In the genomic region with DNA sequence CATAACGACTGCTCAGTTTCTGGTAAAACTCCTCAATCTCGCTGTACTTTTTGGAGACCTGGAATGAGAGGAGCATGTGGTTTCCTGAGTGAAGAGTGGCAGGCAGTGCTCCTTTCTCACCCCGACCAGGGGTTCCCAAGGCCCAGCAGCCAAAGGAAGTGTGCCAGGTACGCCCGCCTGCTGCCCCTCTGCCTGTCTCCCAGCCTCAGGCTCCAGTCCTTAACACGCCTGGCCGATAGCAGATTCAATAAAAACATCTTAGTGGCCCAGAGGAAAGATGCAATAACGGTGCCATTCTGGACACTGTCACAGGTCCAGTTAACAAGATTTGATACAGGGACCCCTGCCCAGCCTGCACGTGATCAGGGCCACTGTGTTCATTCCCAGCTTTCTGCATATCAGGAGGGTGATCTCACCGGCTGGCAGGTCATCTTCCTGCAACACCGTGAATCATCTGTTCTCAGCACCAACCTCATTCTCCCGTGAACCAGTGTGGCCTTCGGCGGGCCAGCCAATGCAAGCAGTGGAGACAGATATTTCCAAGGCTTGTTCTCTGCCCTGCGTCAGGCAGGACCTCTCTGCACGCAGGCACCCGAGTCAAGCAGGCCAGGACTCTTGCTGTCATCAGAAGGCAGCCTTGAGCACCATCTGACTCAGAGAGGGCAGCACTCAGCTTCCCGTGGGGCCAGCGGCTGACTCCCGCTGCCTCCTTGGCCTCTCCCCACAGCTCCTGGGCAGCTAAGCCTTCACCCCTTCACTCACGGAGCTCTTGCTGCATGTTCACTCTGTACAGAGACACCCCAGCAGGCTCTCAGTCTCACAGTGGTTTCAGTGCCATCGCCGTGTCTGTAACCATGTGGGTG, we compare ENCODE assay signal across 10 cellular contexts. TPM values are rescaled to one million over a fixed set of nuclear protein-coding genes. Genes with fewer than 3 reads are reported as not detected.
A peak's percentile ranks its signal among the peaks of the same experiment; 100 is the strongest.
DNase-seq lines count a peak whose midpoint lies in the region; ATAC-seq and TF ChIP-seq lines count a peak whose summit lies in the region.
"Had no signal": no experiment of that assay in that cellular context is flagged by ENCODE, and none has a peak within 500 bp of the region (broad histone marks: within the 10 kb centered on the region; RNA-seq: fewer than 3 reads in every experiment).

No MANE protein-coding gene starts in this region.

- no peak for TF ChIP-seq CTCF in RWPE2 (IDR thresholded peaks at IDR 0.05; ENCODE audit: poor library complexity, severe bottlenecking)
- no peak for TF ChIP-seq CTCF in epithelial cell of esophagus (IDR thresholded peaks at IDR 0.05; ENCODE audit: insufficient read depth, low read depth, low read length, missing control alignments)
- no peak for TF ChIP-seq CTCF in right lobe of liver (IDR thresholded peaks at IDR 0.05)
- TF ChIP-seq CTCF in vagina (IDR thresholded peaks at IDR 0.05): no peak

- H3K27ac ChIP-seq in RWPE2 (ENCODE audit: poor library complexity, severe bottlenecking): peak overlapping the region; percentile 73
- H3K27ac ChIP-seq in right lobe of liver: no peak overlapping the region
- peak overlapping the region; percentile 68 for H3K27ac ChIP-seq in vagina
- H3K27ac ChIP-seq: foreskin keratinocyte had no signal

- WGBS in right lobe of liver (ENCODE audit: insufficient coverage, low coverage, low lambda C conversion rate, missing lambda C conversion rate): 78% methylated on average over 11 of the region's 23 CpGs

- no peaks in the 10 kb centered on the region for H3K9me3 ChIP-seq in RWPE2 (ENCODE audit: severe bottlenecking)
- no peaks in the 10 kb centered on the region for H3K9me3 ChIP-seq in right lobe of liver
- no peaks in the 10 kb centered on the region for H3K9me3 ChIP-seq in vagina

- DNase-seq in RWPE2 (ENCODE audit: low spot score) (peak; percentile 91), epithelial cell of esophagus (ENCODE audit: low read depth) (peak; percentile 89), right lobe of liver (peak in 2 of 3 donors; percentile 44 to 47), vagina (ENCODE audit: extremely low spot score in 2 of 2) (no peak), OCI-M2 (lab: John Stamatoyannopoulos, UW; ENCODE audit: unreplicated experiment) (no peak), AML-193 (lab: John Stamatoyannopoulos, UW) (no peak)
- DNase-seq: SIG-M5 had no signal

- H3K4me1 ChIP-seq in RWPE2 (ENCODE audit: insufficient read depth, poor library complexity, severe bottlenecking) (peaks cover 13% of the 10 kb centered on the region), right lobe of liver (peaks cover 0 to 13% (median 3%) of the 10 kb centered on the region in 4 donors), vagina (peaks cover 25% of the 10 kb centered on the region)

- peak; percentile 90 for ATAC-seq in RWPE2 (ENCODE audit: low read depth)
- ATAC-seq in right lobe of liver: peak in 2 of 4 donors; percentile 8 to 46
- no peak for ATAC-seq in HG03378 (IDR thresholded peaks at IDR 0.05; ENCODE audit: unreplicated experiment)

- intact Hi-C loops in right lobe of liver (cut with DNase I) (loop anchor here in 1 of 2 donors (5.0 kb wide), 2 partner anchors 199 to 244 kb away; no protein-coding TSS in a partner anchor), vagina (cut with DNase I) (no loop called here)

- H3K36me3 ChIP-seq in RWPE2 (ENCODE audit: low read depth) (no peaks in the 10 kb centered on the region), right lobe of liver (peaks cover 0 to 13% (median 2%) of the 10 kb centered on the region in 4 donors), vagina (peaks cover 0 to 38% of the 10 kb centered on the region in 2 donors)

- H3K27me3 ChIP-seq in RWPE2 (ENCODE audit: insufficient read depth, poor library complexity, severe bottlenecking) (no peaks in the 10 kb centered on the region), right lobe of liver (no peaks in the 10 kb centered on the region), vagina (no peaks in the 10 kb centered on the region)
- H3K27me3 ChIP-seq: foreskin keratinocyte had no signal

- H3K4me3 ChIP-seq in RWPE2 (ENCODE audit: severe bottlenecking): no peak overlapping the region
- no peak overlapping the region for H3K4me3 ChIP-seq in epithelial cell of esophagus (ENCODE audit: low read length)
- no peak overlapping the region for H3K4me3 ChIP-seq in right lobe of liver
- no peak overlapping the region for H3K4me3 ChIP-seq in vagina

- no peak for TF ChIP-seq POLR2A in right lobe of liver (IDR thresholded peaks at IDR 0.05)
- no peak for TF ChIP-seq POLR2A in vagina (IDR thresholded peaks at IDR 0.05)

RNA-seq across cellular contexts. Expression of a gene that starts 9.5 kb away (rescaled TPM):
- total RNA-seq in right lobe of liver (10 to 100 TPM; 17.5 to 34.7 (median 20.2) TPM), vagina (23.1 TPM)

RNA-seq across cellular contexts. Expression of a gene that starts 25.6 kb away (rescaled TPM):
- total RNA-seq in right lobe of liver: 1 to 10 TPM in 5 of 6 experiments, under 1 TPM in 1; 0.95 to 5.0 (median 2.9) TPM
- total RNA-seq in vagina: 9.3 TPM
- total RNA-seq: foreskin keratinocyte, LHCN-M2 had no signal

Comparison
In these comparisons a context has a peak if more than half of its experiments do, and no peak if none do; other contexts are left out.
1. DNase-seq: peak in RWPE2 (single experiment), epithelial cell of esophagus (single experiment) and right lobe of liver (2 of 3); none in vagina (0 of 2), OCI-M2 (single experiment) and AML-193 (0 of 2).
2. H3K27ac ChIP-seq: peak in RWPE2 (single experiment) and vagina (single experiment); none in right lobe of liver (0 of 3).